In the genomic region with DNA sequence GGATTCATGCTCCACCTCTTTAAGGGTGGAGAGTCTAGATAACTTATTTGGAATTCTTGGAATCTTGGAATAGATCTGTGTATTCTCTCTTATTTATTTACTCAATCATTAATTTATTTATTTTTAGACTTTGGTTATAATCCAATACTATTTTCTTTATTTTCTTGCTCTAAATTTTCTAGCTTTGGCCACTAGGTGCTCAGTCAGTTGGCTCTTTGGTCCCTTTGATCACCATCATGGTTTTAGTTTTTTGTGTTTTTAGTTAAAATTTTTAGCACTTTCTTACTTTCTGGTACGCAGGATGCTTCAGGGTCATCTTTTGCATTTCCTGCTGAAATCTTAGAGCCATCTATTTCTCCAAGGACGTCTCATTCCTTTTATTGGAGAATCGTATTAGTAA, we compare ENCODE assay signal across 24 cellular contexts. TPM values are rescaled to one million over a fixed set of nuclear protein-coding genes. Genes with fewer than 3 reads are reported as not detected.
DNase-seq lines count a peak whose midpoint lies in the region; ATAC-seq and TF ChIP-seq lines count a peak whose summit lies in the region.
"Had no signal": no experiment of that assay in that cellular context is flagged by ENCODE, and none has a peak within 500 bp of the region (broad histone marks: within the 10 kb centered on the region; RNA-seq: fewer than 3 reads in every experiment).

No MANE protein-coding gene starts in this region.

- TF ChIP-seq CTCF in GM12864 (IDR thresholded peaks at IDR 0.05; ENCODE audit: low read depth, low read length, missing control alignments) (peak; percentile 9), IMR-90 (conservative IDR thresholded peaks at IDR 0.05; ENCODE audit: low read depth, low read length) (peak; percentile 17; the same call in 1 of the 2 replicates), astrocyte of the cerebellum (IDR thresholded peaks at IDR 0.05; ENCODE audit: low read depth, low read length, missing control alignments) (peak; percentile 10), glutamatergic neuron (IDR thresholded peaks at IDR 0.05; ENCODE audit: partially characterized antibody, unreplicated experiment) (peak; percentile 20)

- H3K4ac ChIP-seq in IMR-90 (ENCODE audit: low read depth, low read length) = no peak overlapping the region

- H4K20me1 ChIP-seq in IMR-90 (ENCODE audit: insufficient read depth, low read length) = no peaks in the 10 kb centered on the region

- H3K27ac ChIP-seq in IMR-90 (ENCODE audit: insufficient read depth, low read length) = no peak overlapping the region
- H3K27ac ChIP-seq: coronary artery, SJCRH30, upper lobe of left lung had no signal

- no peaks in the 10 kb centered on the region for H3K27me3 Mint-ChIP-seq in glutamatergic neuron (ENCODE audit: unreplicated experiment)
- H3K27me3 Mint-ChIP-seq: brain; CD8-positive, alpha-beta memory T cell had no signal

- H2AK9ac ChIP-seq in IMR-90 (replicated peaks; ENCODE audit: low read depth, low read length, poor library complexity) = no peak overlapping the region

- no peaks in the 10 kb centered on the region for H3K79me1 ChIP-seq in IMR-90 (ENCODE audit: low read depth in 1 of 2, low read length in 2 of 2)

- in situ Hi-C loops in IMR-90 (cut with MboI; ENCODE audit: low sequenced_read_pairs) (no loop called here), astrocyte of the cerebellum (cut with HindIII; ENCODE audit: low sequenced_read_pairs) (no loop called here)

- no peaks in the 10 kb centered on the region for H3K36me3 Mint-ChIP-seq in glutamatergic neuron (ENCODE audit: unreplicated experiment)
- H3K36me3 Mint-ChIP-seq: brain; CD8-positive, alpha-beta memory T cell had no signal

- DNase-seq in GM12864 (ENCODE audit: low read depth) (no peak), IMR-90 (no peak), astrocyte of the cerebellum (ENCODE audit: low read depth) (no peak), glutamatergic neuron (no peak), Right ventricle myocardium inferior (ENCODE audit: missing footprints) (no peak), NCI-H1930 (lab: John Stamatoyannopoulos, UW) (no peak)
- DNase-seq: activated CD4-positive, CD25-positive, alpha-beta regulatory T cell treated with anti-CD3 and anti-CD28 coated beads, Interleukin-2, amount 50 U/mL, for 72 hours; CD8-positive, alpha-beta memory T cell; DMS53; GF-D8; islet precursor cell; NCI-H146; nucleus accumbens; retina; SJCRH30; upper lobe of left lung had no signal

- CTCF ChIA-PET in IMR-90 (lab: Yijun Ruan, JAX) = no interaction called here

- H3K9me1 ChIP-seq in IMR-90 (ENCODE audit: insufficient read depth, low read length) = no peaks in the 10 kb centered on the region

- H2BK20ac ChIP-seq in IMR-90 (ENCODE audit: low read depth, low read length) = no peak overlapping the region

- no peak overlapping the region for H3K27ac Mint-ChIP-seq in glutamatergic neuron (ENCODE audit: unreplicated experiment)
- H3K27ac Mint-ChIP-seq: activated T-helper 2 cell treated with anti-CD3 and anti-CD28 coated beads, Interferon-gamma antibody, Interleukin-2, Interleukin-4, amounts not matched to agents 10 μg/mL and 5 μg/mL and 100 μg/mL, durations not matched to agents 14 hours and 24 hours and 36 hours; brain; CD8-positive, alpha-beta memory T cell had no signal

- H3K4me1 Mint-ChIP-seq in glutamatergic neuron (ENCODE audit: low read depth, unreplicated experiment) = no peaks in the 10 kb centered on the region

- H3K14ac ChIP-seq in IMR-90 (replicated peaks; ENCODE audit: low read depth, low read length) = no peak overlapping the region

- no CpG with 5 or more reads among the region's 3 CpGs for WGBS in IMR-90 (ENCODE audit: extremely low coverage in 2 of 2, insufficient read length in 1 of 2), 2 experiments

- no peaks in the 10 kb centered on the region; the same call in 1 of the 2 replicates for H3K27me3 ChIP-seq in IMR-90 (ENCODE audit: control insufficient read depth, insufficient read depth, low read length)
- H3K27me3 ChIP-seq: SJCRH30, upper lobe of left lung had no signal

- H2BK5ac ChIP-seq in IMR-90 (ENCODE audit: low read depth, low read length, poor library complexity, severe bottlenecking) = no peak overlapping the region

- dilution Hi-C loops in IMR-90 (cut with HindIII; ENCODE audit: low sequenced_read_pairs, unreplicated experiment) = no loop called here

- no peak overlapping the region for H2AK5ac ChIP-seq in IMR-90 (ENCODE audit: low read depth, low read length)

- intact Hi-C loops in IMR-90 (cut with micrococcal nuclease) (loop anchor here (5.0 kb wide), 1 partner anchor 238 kb away; no protein-coding TSS in a partner anchor), Right ventricle myocardium inferior (cut with DNase I) (loop anchor here (5.0 to 10.0 kb wide), 2 partner anchors 165 to 238 kb away; no protein-coding TSS in a partner anchor)

- no peak overlapping the region for H3K9ac ChIP-seq in IMR-90 (ENCODE audit: low read depth, low read length)

- H3K4me3 ChIP-seq in GM12864 (ENCODE audit: low read depth, low read length) = no peak overlapping the region
- H3K4me3 ChIP-seq in IMR-90 (ENCODE audit: insufficient read depth, low read depth, low read length) = no peak overlapping the region
- H3K4me3 ChIP-seq in astrocyte of the cerebellum (ENCODE audit: low read depth, low read length) = no peak overlapping the region
- H3K4me3 ChIP-seq: coronary artery, lung, SJCRH30, upper lobe of left lung had no signal

- TF ChIP-seq POLR2A in IMR-90 (IDR thresholded peaks at IDR 0.05; ENCODE audit: low read depth, low read length) = no peak

- H4K5ac ChIP-seq in IMR-90 (ENCODE audit: low read depth, low read length) = no peak overlapping the region

- no peaks in the 10 kb centered on the region for H3K4me1 ChIP-seq in IMR-90 (ENCODE audit: control insufficient read depth, insufficient read depth, low read length)
- H3K4me1 ChIP-seq: SJCRH30 had no signal

- H3K56ac ChIP-seq in IMR-90 (ENCODE audit: extremely low read depth, insufficient read depth, low read length) = no peak overlapping the region

- no peak overlapping the region for H2AFZ ChIP-seq in IMR-90 (replicated peaks; ENCODE audit: low read length, poor library complexity)

- H3K4me3 Mint-ChIP-seq in glutamatergic neuron (ENCODE audit: unreplicated experiment) = no peak overlapping the region
- H3K4me3 Mint-ChIP-seq: brain; CD8-positive, alpha-beta memory T cell had no signal

- TF ChIP-seq RAD21 in IMR-90 (IDR thresholded peaks at IDR 0.05; ENCODE audit: low read length) = no peak

- H2BK15ac ChIP-seq in IMR-90 (ENCODE audit: low read depth, low read length) = no peak overlapping the region

- no peak overlapping the region for H3K18ac ChIP-seq in IMR-90 (ENCODE audit: low read depth, low read length)

- H3K23ac ChIP-seq in IMR-90 (ENCODE audit: low read depth, low read length) = no peak overlapping the region

- BruUV-seq in IMR-90 (replicated peaks; lab: Mats Ljungman, UMichigan) = no TSS peak

- no peak overlapping the region for H4K8ac ChIP-seq in IMR-90 (ENCODE audit: low read depth in 2 of 2, low read length in 2 of 2)

- no peak overlapping the region for H4K91ac ChIP-seq in IMR-90 (ENCODE audit: insufficient read depth, low read depth, low read length)

- H3K36me3 ChIP-seq in IMR-90 (ENCODE audit: control insufficient read depth, insufficient read depth, low read length) = no peaks in the 10 kb centered on the region
- H3K36me3 ChIP-seq: SJCRH30, upper lobe of left lung had no signal

- POLR2A ChIA-PET in IMR-90 (lab: Charles Lee; ENCODE audit: unreplicated experiment) = no interaction called here

- H3K9me3 Mint-ChIP-seq in glutamatergic neuron (ENCODE audit: unreplicated experiment) = peaks cover 1% of the 10 kb centered on the region
- H3K9me3 Mint-ChIP-seq: activated T-helper 2 cell treated with anti-CD3 and anti-CD28 coated beads, Interferon-gamma antibody, Interleukin-2, Interleukin-4, amounts not matched to agents 10 μg/mL and 5 μg/mL and 100 μg/mL, durations not matched to agents 14 hours and 24 hours and 36 hours; CD8-positive, alpha-beta memory T cell had no signal

- H3K4me2 ChIP-seq in IMR-90 (ENCODE audit: low read depth, low read length) = no peak overlapping the region

- no peak overlapping the region for H2BK120ac ChIP-seq in IMR-90 (ENCODE audit: low read depth, low read length)

- ATAC-seq in IMR-90 (ENCODE audit: low read depth) = no peak
- no peak for ATAC-seq in GM18861 (IDR thresholded peaks at IDR 0.05; ENCODE audit: unreplicated experiment)
- no peak for ATAC-seq in Right ventricle myocardium inferior
- ATAC-seq in GM19455 (IDR thresholded peaks at IDR 0.05; ENCODE audit: unreplicated experiment) = no peak

- no peaks in the 10 kb centered on the region for H3K9me3 ChIP-seq in IMR-90 (ENCODE audit: control insufficient read depth, insufficient read depth, low read length)
- H3K9me3 ChIP-seq: SJCRH30, upper lobe of left lung had no signal

TF ChIP-seq in IMR-90, 13 proteins besides CTCF, POLR2A, EP300 and RAD21:
- no peak for TF ChIP-seq CHD1 (IDR thresholded peaks at IDR 0.05; ENCODE audit: low read depth, low read length)
TF ChIP-seq in IMR-90: peak in this region for 0.

RNA-seq across cellular contexts. Expression of gene PLEK, which starts 5.2 kb away (rescaled TPM):
- under 0.01 TPM in 1 of 2 replicates, not detected in the other for total RNA-seq in IMR-90 (2012; rRNA removed)
- polyA plus RNA-seq in IMR-90 (2012; rRNA removed) = 0.03 TPM in 1 of 2 replicates, not detected in the other
- polyA plus RNA-seq in IMR-90 (2012; cell fraction: cytosol; rRNA removed) = not detected in 2 replicates
- polyA plus RNA-seq in IMR-90 (2012; cell fraction: nucleus; rRNA removed; ENCODE audit: low replicate concordance) = 0.02 and 0.11 TPM in 2 replicates
- total RNA-seq in glutamatergic neuron (ENCODE audit: unreplicated experiment) = not detected
- total RNA-seq in Right ventricle myocardium inferior = 7.2 TPM
- total RNA-seq: MCF 10A, SJCRH30 had no signal

RNA-seq across cellular contexts. Expression of gene CNRIP1, which starts 40.1 kb away (rescaled TPM):
- total RNA-seq in IMR-90 (2012; rRNA removed) = 23.3 and 25.6 TPM in 2 replicates
- polyA plus RNA-seq in IMR-90 (2012; rRNA removed) = 32.6 and 32.7 TPM in 2 replicates
- 20.4 and 21.8 TPM in 2 replicates for polyA plus RNA-seq in IMR-90 (2012; cell fraction: cytosol; rRNA removed)
- polyA plus RNA-seq in IMR-90 (2012; cell fraction: nucleus; rRNA removed; ENCODE audit: low replicate concordance) = 9.9 and 22.0 TPM in 2 replicates
- total RNA-seq in glutamatergic neuron (ENCODE audit: unreplicated experiment) = 28.0 TPM
- total RNA-seq in Right ventricle myocardium inferior = 12.5 TPM
- total RNA-seq: activated T-helper 2 cell treated with anti-CD3 and anti-CD28 coated beads, Interferon-gamma antibody, Interleukin-2, Interleukin-4, amounts not matched to agents 10 μg/mL and 5 μg/mL and 100 μg/mL, durations not matched to agents 14 hours and 24 hours and 36 hours; T-helper 2 cell treated with Interferon-gamma antibody and Interleukin-4, amounts not matched to agents 100 ng/mL and 5 ng/mL, for 36 hours had no signal
- polyA plus RNA-seq: CD8-positive, alpha-beta memory T cell had no signal
